In genomic region chr9:19200234-19200633, GRCh38 we compare ENCODE assay signal across 14 cellular contexts. TPM values are rescaled to one million over a fixed set of nuclear protein-coding genes. Genes with fewer than 3 reads are reported as not detected.
DNase-seq lines count a peak whose midpoint lies in the region; ATAC-seq and TF ChIP-seq lines count a peak whose summit lies in the region.
"Had no signal": no experiment of that assay in that cellular context is flagged by ENCODE, and none has a peak within 500 bp of the region (broad histone marks: within the 10 kb centered on the region; RNA-seq: fewer than 3 reads in every experiment).

No MANE protein-coding gene starts in this region.

- no peak for TF ChIP-seq POLR2A in heart left ventricle (IDR thresholded peaks at IDR 0.05)
- no peak for TF ChIP-seq POLR2A in vagina (IDR thresholded peaks at IDR 0.05)

- H3K9me3 ChIP-seq in heart left ventricle (no peaks in the 10 kb centered on the region), mesodermal cell (ENCODE audit: control insufficient read depth, low read length) (no peaks in the 10 kb centered on the region), vagina (no peaks in the 10 kb centered on the region)
- H3K9me3 ChIP-seq: BLaER1 had no signal

- intact Hi-C loops in Right ventricle myocardium superior (cut with DNase I) (no loop called here), heart left ventricle (cut with DNase I) (no loop called here), vagina (cut with DNase I) (no loop called here)

- no peak overlapping the region for H3K4me3 ChIP-seq in heart left ventricle
- no peak overlapping the region for H3K4me3 ChIP-seq in mesodermal cell (ENCODE audit: extremely low read depth, insufficient read depth, low read length, poor library complexity, severe bottlenecking)
- no peak overlapping the region for H3K4me3 ChIP-seq in rectal smooth muscle tissue (ENCODE audit: low read length)
- H3K4me3 ChIP-seq in vagina, result no peak overlapping the region
- H3K4me3 ChIP-seq: BLaER1, GM23338 had no signal

- H3K27me3 ChIP-seq in heart left ventricle (no peaks in the 10 kb centered on the region), rectal smooth muscle tissue (ENCODE audit: control insufficient read depth, insufficient read depth, low read length) (no peaks in the 10 kb centered on the region), vagina (no peaks in the 10 kb centered on the region)
- H3K27me3 ChIP-seq: BLaER1 had no signal

- H3K4me1 ChIP-seq in heart left ventricle (peaks cover 0 to 5% (median 0%) of the 10 kb centered on the region in 12 donors), mesodermal cell (ENCODE audit: control insufficient read depth, insufficient read depth, low read length, poor library complexity, severe bottlenecking) (peaks cover 8% of the 10 kb centered on the region), rectal smooth muscle tissue (ENCODE audit: control insufficient read depth, insufficient read depth, low read length) (peaks cover 5% of the 10 kb centered on the region), vagina (no peaks in the 10 kb centered on the region)
- H3K4me1 ChIP-seq: BLaER1 had no signal

- DNase-seq in Right ventricle myocardium superior (no peak), heart left ventricle (no peak), vagina (ENCODE audit: extremely low spot score in 2 of 2) (no peak), NCI-H82 treated with DMSO at 0.1 percent for 48 hours (lab: John Stamatoyannopoulos, UW; ENCODE audit: unreplicated experiment) (no peak), RPMI8226 (no peak), left lobe of liver (ENCODE audit: low spot score) (no peak)
- DNase-seq: CD8-positive, alpha-beta memory T cell; DMS53; H9 had no signal

- 58 to 63% (median 60%) methylated on average over 8 of the region's 8 CpGs for WGBS in heart left ventricle, 4 donors
- 90 to 100% methylated on average over 4 to 5 of the region's 8 CpGs for WGBS in mesodermal cell (ENCODE audit: insufficient coverage in 2 of 2), 2 experiments

- TF ChIP-seq CTCF in heart left ventricle (IDR thresholded peaks at IDR 0.05) (no peak), vagina (IDR thresholded peaks at IDR 0.05) (no peak)

- no peaks in the 10 kb centered on the region for H3K36me3 ChIP-seq in heart left ventricle
- H3K36me3 ChIP-seq in mesodermal cell (ENCODE audit: control insufficient read depth, insufficient read depth, low read length), result no peaks in the 10 kb centered on the region
- no peaks in the 10 kb centered on the region for H3K36me3 ChIP-seq in rectal smooth muscle tissue (ENCODE audit: control insufficient read depth, insufficient read depth, low read length)
- H3K36me3 ChIP-seq in vagina, result no peaks in the 10 kb centered on the region
- H3K36me3 ChIP-seq: BLaER1 had no signal

- H3K27ac ChIP-seq in heart left ventricle, result peak overlapping the region in 1 of 12 donors; percentile 40
- H3K27ac ChIP-seq in mesodermal cell (ENCODE audit: low read depth, low read length, severe bottlenecking), result peak overlapping the region; percentile 99
- H3K27ac ChIP-seq in rectal smooth muscle tissue (ENCODE audit: low read depth, low read length), result peak overlapping the region; percentile 68
- peak overlapping the region; percentile 53 for H3K27ac ChIP-seq in vagina
- H3K27ac ChIP-seq: 22Rv1, BLaER1 had no signal

- peak; percentile 38 for ATAC-seq in Right ventricle myocardium superior (ENCODE audit: poor library complexity)
- ATAC-seq in heart left ventricle, result no peak
- ATAC-seq in left lobe of liver, result no peak
- ATAC-seq: GM23338 had no signal

- H3K9ac ChIP-seq in rectal smooth muscle tissue (ENCODE audit: low read length), result no peak overlapping the region
- H3K9ac ChIP-seq: BLaER1 had no signal

RNA-seq across cellular contexts. Expression of gene DENND4C, which starts 30.3 kb away (rescaled TPM):
- total RNA-seq in Right ventricle myocardium superior, result 20.8 TPM
- total RNA-seq in heart left ventricle, result 10 to 100 TPM; 19.4 to 36.9 (median 24.5) TPM
- 1 to 10 TPM; 5.4 to 9.9 TPM for polyA plus RNA-seq in heart left ventricle
- polyA plus RNA-seq in mesodermal cell (2013, experiment 1 of 2), result 35.8 TPM
- polyA plus RNA-seq in mesodermal cell (2013, experiment 2 of 2), result 42.1 TPM
- 92.3 TPM for total RNA-seq in vagina
- 17.1 TPM for total RNA-seq in left lobe of liver
